17 cellular contexts compared by ENCODE assay signal in genomic region chr7:37109853-37110252, GRCh38.
DNase-seq lines count a peak whose midpoint lies in the region; ATAC-seq and TF ChIP-seq lines count a peak whose summit lies in the region.
"Had no signal": no experiment of that assay in that cellular context is flagged by ENCODE, and none has a peak within 500 bp of the region (broad histone marks: within the 10 kb centered on the region; RNA-seq: fewer than 3 reads in every experiment).

No MANE protein-coding gene starts in this region.

- H3K36me3 Mint-ChIP-seq in endodermal cell (ENCODE audit: low read depth) (peaks cover 54% of the 10 kb centered on the region), nephron (ENCODE audit: low read depth) (no peaks in the 10 kb centered on the region)

- H3K27me3 ChIP-seq in endodermal cell (ENCODE audit: control insufficient read depth, insufficient read depth, low read length, poor library complexity, severe bottlenecking) (no peaks in the 10 kb centered on the region), foreskin keratinocyte (no peaks in the 10 kb centered on the region)
- H3K27me3 ChIP-seq: upper lobe of left lung had no signal

- 84 to 89% methylated on average over 2 to 5 of the region's 5 CpGs for WGBS in endodermal cell (ENCODE audit: insufficient coverage in 1 of 2, insufficient read length in 1 of 2), 2 experiments

- H3K9me3 ChIP-seq in endodermal cell (ENCODE audit: control insufficient read depth, low read length) = peaks cover 9% of the 10 kb centered on the region
- H3K9me3 ChIP-seq: upper lobe of left lung had no signal

- H3K27ac ChIP-seq in endodermal cell (ENCODE audit: low read depth, low read length) (no peak overlapping the region), foreskin keratinocyte (no peak overlapping the region)
- H3K27ac ChIP-seq: parathyroid adenoma, upper lobe of left lung, WERI-Rb-1 had no signal

- peaks cover 6% of the 10 kb centered on the region for H3K27me3 Mint-ChIP-seq in endodermal cell (ENCODE audit: insufficient read depth)
- H3K27me3 Mint-ChIP-seq in nephron (ENCODE audit: low read depth) = no peaks in the 10 kb centered on the region
- H3K27me3 Mint-ChIP-seq: activated CD8-positive, alpha-beta memory T cell treated with anti-CD3 and anti-CD28 coated beads, Interleukin-2, amount 10 ng/mL, durations not matched to agents 7 days and 5 days; activated naive CD4-positive, alpha-beta T cell treated with anti-CD3 and anti-CD28 coated beads, Interleukin-2, amount 50 U/mL, for 24 hours had no signal

- H3K4me1 ChIP-seq in endodermal cell (ENCODE audit: control insufficient read depth, insufficient read depth, low read length) (peaks cover 3% of the 10 kb centered on the region), foreskin keratinocyte (no peaks in the 10 kb centered on the region)
- H3K4me1 ChIP-seq: parathyroid adenoma had no signal

- peaks cover 27% of the 10 kb centered on the region for H3K4me1 Mint-ChIP-seq in endodermal cell
- peaks cover 18% of the 10 kb centered on the region for H3K4me1 Mint-ChIP-seq in nephron

- DNase-seq in GM12865 (ENCODE audit: low read depth) = peak; percentile 3
- DNase-seq in NCI-H69 (lab: John Stamatoyannopoulos, UW) = peak; percentile 17
- DNase-seq in endodermal cell = peak; percentile 67
- no peak for DNase-seq in foreskin keratinocyte
- no peak for DNase-seq in nucleus accumbens (lab: John Stamatoyannopoulos, UW)
- no peak for DNase-seq in C1 segment of cervical spinal cord (lab: John Stamatoyannopoulos, UW)
- DNase-seq: activated CD8-positive, alpha-beta memory T cell treated with anti-CD3 and anti-CD28 coated beads, Interleukin-2, amount 10 ng/mL, durations not matched to agents 7 days and 5 days; DMS79 treated with DMSO at 0.1 percent for 48 hours; Karpas-422; NCI-H1930; SHP77 treated with DMSO at 0.1 percent for 48 hours; upper lobe of left lung; WERI-Rb-1 had no signal

- peaks cover 25% of the 10 kb centered on the region for H3K36me3 ChIP-seq in endodermal cell (ENCODE audit: control insufficient read depth, insufficient read depth, low read length)
- H3K36me3 ChIP-seq: upper lobe of left lung, WERI-Rb-1 had no signal

- H3K4me3 Mint-ChIP-seq in endodermal cell (no peak overlapping the region), nephron (no peak overlapping the region)
- H3K4me3 Mint-ChIP-seq: activated CD8-positive, alpha-beta memory T cell treated with anti-CD3 and anti-CD28 coated beads, Interleukin-2, amount 10 ng/mL, durations not matched to agents 7 days and 5 days; activated naive CD4-positive, alpha-beta T cell treated with anti-CD3 and anti-CD28 coated beads, Interleukin-2, amount 50 U/mL, for 24 hours had no signal

- ATAC-seq in foreskin keratinocyte (no peak), HG03175 (IDR thresholded peaks at IDR 0.05; ENCODE audit: unreplicated experiment) (no peak)
- ATAC-seq: activated CD8-positive, alpha-beta memory T cell treated with anti-CD3 and anti-CD28 coated beads, Interleukin-2, amount 10 ng/mL, durations not matched to agents 7 days and 5 days had no signal

- peaks cover 2% of the 10 kb centered on the region for H3K9me3 Mint-ChIP-seq in endodermal cell
- no peaks in the 10 kb centered on the region for H3K9me3 Mint-ChIP-seq in nephron
- H3K9me3 Mint-ChIP-seq: activated naive CD4-positive, alpha-beta T cell treated with anti-CD3 and anti-CD28 coated beads, Interleukin-2, amount 50 U/mL, for 24 hours had no signal

- TF ChIP-seq CTCF in GM12865 (IDR thresholded peaks at IDR 0.05; ENCODE audit: insufficient read depth, low read depth, low read length, missing control alignments) (no peak), endodermal cell (conservative IDR thresholded peaks at IDR 0.05) (peak; percentile 48), nephron (IDR thresholded peaks at IDR 0.05; ENCODE audit: unreplicated experiment in 3 of 3) (peak in 1 of 3 experiments; percentile 7), foreskin keratinocyte (conservative IDR thresholded peaks at IDR 0.05) (no peak)

- no peak overlapping the region for H3K27ac Mint-ChIP-seq in endodermal cell
- H3K27ac Mint-ChIP-seq in nephron = peak overlapping the region in 2 of 3 experiments; percentile 13 to 26
- H3K27ac Mint-ChIP-seq: activated CD8-positive, alpha-beta memory T cell treated with anti-CD3 and anti-CD28 coated beads, Interleukin-2, amount 10 ng/mL, durations not matched to agents 7 days and 5 days; activated naive CD4-positive, alpha-beta T cell treated with anti-CD3 and anti-CD28 coated beads, Interleukin-2, amount 50 U/mL, for 24 hours had no signal

- no peak overlapping the region for H3K4me3 ChIP-seq in GM12865 (ENCODE audit: low read depth, low read length)
- no peak overlapping the region for H3K4me3 ChIP-seq in endodermal cell (ENCODE audit: low read length)
- H3K4me3 ChIP-seq: upper lobe of left lung had no signal

- H3K9ac ChIP-seq in endodermal cell (ENCODE audit: extremely low read depth, low read length, poor library complexity, severe bottlenecking) = no peak overlapping the region
- H3K9ac ChIP-seq: parathyroid adenoma had no signal

Comparison
In these comparisons a context has a peak if more than half of its experiments do, and no peak if none do; other contexts are left out.
1. DNase-seq: peak in GM12865 (single experiment), NCI-H69 (single experiment) and endodermal cell (single experiment); none in foreskin keratinocyte (0 of 2), nucleus accumbens (0 of 56) and C1 segment of cervical spinal cord (0 of 14).